Comparison of ENCODE assay signal across 9 cellular contexts in genomic region chr6:161498359-161498758, GRCh38.
A peak's percentile ranks its signal among the peaks of the same experiment; 100 is the strongest.
DNase-seq lines count a peak whose midpoint lies in the region; ATAC-seq and TF ChIP-seq lines count a peak whose summit lies in the region.
"Had no signal": no experiment of that assay in that cellular context is flagged by ENCODE, and none has a peak within 500 bp of the region (broad histone marks: within the 10 kb centered on the region; RNA-seq: fewer than 3 reads in every experiment).

No MANE protein-coding gene starts in this region.

- H3K9me3 Mint-ChIP-seq in CD8-positive, alpha-beta T cell: peaks cover 3% of the 10 kb centered on the region

- H3K4me2 ChIP-seq in HCT116 (ENCODE audit: low read length): no peak overlapping the region

- H3K27me3 ChIP-seq in HCT116 (ENCODE audit: insufficient read depth, low read length) (no peaks in the 10 kb centered on the region), Panc1 (ENCODE audit: control insufficient read depth, insufficient read depth, low read length) (no peaks in the 10 kb centered on the region)
- no peaks in the 10 kb centered on the region for H3K27me3 ChIP-seq in CD8-positive, alpha-beta T cell (ENCODE audit: insufficient read depth, low read length)

- peak overlapping the region; percentile 8 for H2AFZ ChIP-seq in HCT116 (ENCODE audit: low read depth, low read length, poor library complexity, severe bottlenecking)

- H3K27ac Mint-ChIP-seq in CD8-positive, alpha-beta T cell: no peak overlapping the region
- H3K27ac Mint-ChIP-seq: dendritic cell treated with granulocyte-macrophage colony-stimulating factor and Interleukin-4, amounts not matched to agents 40 ng/mL and 50 ng/mL, for 4 days had no signal

- H3K4me1 ChIP-seq in HCT116 (ENCODE audit: control insufficient read depth in 1 of 2, insufficient read depth in 2 of 2, low read length in 2 of 2) (no peaks in the 10 kb centered on the region; a peak in 1 of 4 replicates), Panc1 (ENCODE audit: control insufficient read depth, insufficient read depth, low read length) (no peaks in the 10 kb centered on the region)
- H3K4me1 ChIP-seq in CD8-positive, alpha-beta T cell (ENCODE audit: insufficient read depth, low read length): no peaks in the 10 kb centered on the region

- no peaks in the 10 kb centered on the region for H3K9me3 ChIP-seq in HCT116 (ENCODE audit: control insufficient read depth in 1 of 2, insufficient read depth in 1 of 2, low read depth in 1 of 2, low read length in 2 of 2)
- no peaks in the 10 kb centered on the region for H3K9me3 ChIP-seq in Panc1 (ENCODE audit: control insufficient read depth, insufficient read depth, low read depth, low read length)
- no peaks in the 10 kb centered on the region for H3K9me3 ChIP-seq in CD8-positive, alpha-beta T cell (ENCODE audit: low read length)

- no TSS peak for BruUV-seq in HCT116 (replicated peaks; lab: Mats Ljungman, UMichigan)
- BruUV-seq in Panc1 (replicated peaks; lab: Mats Ljungman, UMichigan): no TSS peak

- H4K20me1 ChIP-seq in HCT116 (ENCODE audit: insufficient read depth): no peaks in the 10 kb centered on the region

- H3K27ac ChIP-seq in HCT116 (ENCODE audit: low read depth, low read length): no peak overlapping the region
- H3K27ac ChIP-seq in Panc1 (ENCODE audit: low read length): no peak overlapping the region
- H3K27ac ChIP-seq in CD8-positive, alpha-beta T cell (ENCODE audit: low read depth, low read length): no peak overlapping the region
- H3K27ac ChIP-seq in caudate nucleus (ENCODE audit: low read depth, low read length): no peak overlapping the region

- intact Hi-C loops in HCT116 (cut with micrococcal nuclease) (loop anchor here (1.0 kb wide), 3 partner anchors 68 to 104 kb away; no protein-coding TSS in a partner anchor), Panc1 (cut with micrococcal nuclease; ENCODE audit: unreplicated experiment) (loop anchor here (5.0 kb wide), 1 partner anchor 81 kb away; no protein-coding TSS in a partner anchor)
- intact Hi-C loops in CD8-positive, alpha-beta T cell (cut with DNase I, micrococcal nuclease): no loop called here

- no peak overlapping the region for H3K4me3 Mint-ChIP-seq in CD8-positive, alpha-beta T cell
- H3K4me3 Mint-ChIP-seq: dendritic cell treated with granulocyte-macrophage colony-stimulating factor and Interleukin-4, amounts not matched to agents 40 ng/mL and 50 ng/mL, for 4 days had no signal

- H3K9me2 ChIP-seq in HCT116 (ENCODE audit: insufficient read depth): no peaks in the 10 kb centered on the region

- peak; percentile 7 for DNase-seq in ACHN
- peak; percentile 66 for DNase-seq in HCT116 (ENCODE audit: low read depth, low spot score)
- no peak for DNase-seq in Panc1 (ENCODE audit: low read depth, low spot score)
- DNase-seq in glomerular visceral epithelial cell (ENCODE audit: extremely low spot score): peak; percentile 79
- no peak for DNase-seq in CD8-positive, alpha-beta T cell
- no peak for DNase-seq in caudate nucleus (lab: John Stamatoyannopoulos, UW)
- no peak for DNase-seq in NOMO-1 treated with DMSO at 0.1 percent for 48 hours (lab: John Stamatoyannopoulos, UW; ENCODE audit: unreplicated experiment)

- peak; percentile 92 for TF ChIP-seq RAD21 in HCT116 (IDR thresholded peaks at IDR 0.05; ENCODE audit: low read depth)

- no peaks in the 10 kb centered on the region for H3K27me3 Mint-ChIP-seq in CD8-positive, alpha-beta T cell (ENCODE audit: low read depth)
- H3K27me3 Mint-ChIP-seq: dendritic cell treated with granulocyte-macrophage colony-stimulating factor and Interleukin-4, amounts not matched to agents 40 ng/mL and 50 ng/mL, for 4 days had no signal

- H3K36me3 ChIP-seq in HCT116 (ENCODE audit: control insufficient read depth in 1 of 2, insufficient read depth in 2 of 2, low read length in 2 of 2) (no peaks in the 10 kb centered on the region), Panc1 (ENCODE audit: control insufficient read depth, insufficient read depth, low read length) (no peaks in the 10 kb centered on the region)
- H3K36me3 ChIP-seq in CD8-positive, alpha-beta T cell (ENCODE audit: insufficient read depth, low read length): no peaks in the 10 kb centered on the region

- RAD21 ChIA-PET in HCT116 (lab: Charles Lee; ENCODE audit: low non-redundant PET in 1 of 2, low total read pairs in 2 of 2, uncharacterized antibody in 2 of 2, unreplicated experiment in 2 of 2): interaction anchor here (0.8 to 1.5 kb wide), 3 partner anchors 12 to 81 kb away, joined by 3 to 8 read pairs (median 5); no protein-coding TSS in a partner anchor

- no peaks in the 10 kb centered on the region for H3K4me1 Mint-ChIP-seq in CD8-positive, alpha-beta T cell (ENCODE audit: low read depth)

- no peaks in the 10 kb centered on the region for H3K79me2 ChIP-seq in HCT116 (ENCODE audit: insufficient read depth, low read length)

- in situ Hi-C loops in ACHN (cut with HindIII; ENCODE audit: low pct_ligation_motif_present, low pct_unique_long_range_greater_than_20kb, low sequenced_read_pairs) (no loop called here), Panc1 (cut with HindIII; ENCODE audit: low pct_unique_long_range_greater_than_20kb, low sequenced_read_pairs) (no loop called here)

- H3K36me3 Mint-ChIP-seq in CD8-positive, alpha-beta T cell: no peaks in the 10 kb centered on the region

- no peak overlapping the region for H3K9ac ChIP-seq in HCT116 (ENCODE audit: low read length)

- TF ChIP-seq CTCF in HCT116 (IDR thresholded peaks at IDR 0.05 in 2 of 3, conservative IDR thresholded peaks at IDR 0.05 in 1 of 3; ENCODE audit: borderline replicate concordance in 1 of 3, insufficient read depth in 1 of 3, low read depth in 2 of 3, low read length in 2 of 3): peak; percentile 59 to 82 (median 67)
- TF ChIP-seq CTCF in Panc1 (IDR thresholded peaks at IDR 0.05): peak; percentile 64
- no peak for TF ChIP-seq CTCF in CD8-positive, alpha-beta T cell (IDR thresholded peaks at IDR 0.05)

- no peak for TF ChIP-seq POLR2A in HCT116 (IDR thresholded peaks at IDR 0.05; ENCODE audit: borderline replicate concordance, extremely low read depth, insufficient read depth, insufficient read length)

- CTCF ChIA-PET in HCT116 (lab: Charles Lee) (interaction anchor here (0.8 to 3.6 kb wide), 3 partner anchors 15 to 104 kb away, joined by 4 to 28 read pairs (median 10); no protein-coding TSS in a partner anchor), Panc1 (lab: Charles Lee) (interaction anchor here (0.6 kb wide), 1 partner anchor 1920 kb away, joined by 4 read pairs; no protein-coding TSS in a partner anchor)
- CTCF ChIA-PET in CD8-positive, alpha-beta T cell (lab: Charles Lee): no interaction called here

- ATAC-seq in HCT116: peak; percentile 98
- peak; percentile 83 for ATAC-seq in Panc1
- no peak for ATAC-seq in CD8-positive, alpha-beta T cell
- ATAC-seq in HG02571 (IDR thresholded peaks at IDR 0.05; ENCODE audit: unreplicated experiment): no peak

- no peak overlapping the region for H3K4me3 ChIP-seq in HCT116 (replicated peaks in 1 of 2; ENCODE audit: low read depth in 1 of 2, low read length in 2 of 2)
- H3K4me3 ChIP-seq in Panc1 (ENCODE audit: low read depth in 2 of 2, low read length in 2 of 2): no peak overlapping the region
- no peak overlapping the region for H3K4me3 ChIP-seq in CD8-positive, alpha-beta T cell (ENCODE audit: low read depth, low read length)

- POLR2A ChIA-PET in HCT116 (lab: Charles Lee) (no interaction called here), Panc1 (lab: Charles Lee) (no interaction called here)
- POLR2A ChIA-PET in CD8-positive, alpha-beta T cell (lab: Charles Lee): no interaction called here

TF ChIP-seq in HCT116, 20 proteins besides CTCF, POLR2A, EP300 and RAD21:
- TF ChIP-seq ELF1 (IDR thresholded peaks at IDR 0.05; ENCODE audit: borderline replicate concordance, low read depth) (no peak), MAX (IDR thresholded peaks at IDR 0.05) (peak; percentile 57)

Comparison
In these comparisons a context has a peak if more than half of its experiments do, and no peak if none do; other contexts are left out.
1. DNase-seq: peak in ACHN (single experiment), HCT116 (single experiment) and glomerular visceral epithelial cell (single experiment); none in Panc1 (single experiment), CD8-positive, alpha-beta T cell (0 of 7), caudate nucleus (0 of 61) and NOMO-1 treated with DMSO at 0.1 percent for 48 hours (single experiment).
2. ATAC-seq: peak in HCT116 (single experiment) and Panc1 (single experiment); none in CD8-positive, alpha-beta T cell (single experiment) and HG02571 (single experiment).
3. intact Hi-C loops: an anchor here in HCT116 (1.0 kb wide) and Panc1 (5.0 kb wide); none called in CD8-positive, alpha-beta T cell.